In the genomic region with DNA sequence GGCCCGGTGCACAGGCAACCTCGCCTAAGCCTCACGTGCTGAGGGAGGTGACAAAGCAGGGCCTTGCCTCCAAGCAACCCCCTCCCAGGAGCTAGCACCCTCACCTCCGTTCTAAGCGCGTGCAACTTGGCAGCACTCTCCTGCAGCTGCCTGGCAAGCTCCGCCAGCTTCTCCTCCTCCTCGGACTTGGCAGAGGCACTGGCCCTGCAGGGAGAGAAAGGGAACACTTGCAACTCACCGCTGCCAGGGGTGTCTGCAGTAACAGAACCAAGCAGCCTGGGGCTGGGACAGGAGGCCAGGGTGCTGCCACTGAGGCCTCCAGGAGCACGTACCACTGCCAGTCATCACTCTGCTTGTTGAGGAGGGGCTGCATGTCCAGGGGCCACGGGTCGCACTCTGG, we compare ENCODE assay signal across 35 cellular contexts. TPM values are rescaled to one million over a fixed set of nuclear protein-coding genes. Genes with fewer than 3 reads are reported as not detected.
DNase-seq lines count a peak whose midpoint lies in the region; ATAC-seq, FAIRE-seq and TF ChIP-seq lines count a peak whose summit lies in the region.
"Had no signal": no experiment of that assay in that cellular context is flagged by ENCODE, and none has a peak within 500 bp of the region (broad histone marks: within the 10 kb centered on the region; RNA-seq: fewer than 3 reads in every experiment).

No MANE protein-coding gene starts in this region.

- H4K20me1 ChIP-seq in smooth muscle cell (ENCODE audit: low read depth), result no peaks in the 10 kb centered on the region

- peak; percentile 68 for DNase-seq in Right ventricle myocardium superior
- no peak for DNase-seq in cardiac septum (ENCODE audit: low spot score)
- peak; percentile 33 for DNase-seq in kidney
- DNase-seq in testis, result peak; percentile 48
- no peak for DNase-seq in activated gamma-delta T cell (lab: John Stamatoyannopoulos, UW)
- DNase-seq in smooth muscle cell (lab: John Stamatoyannopoulos, UW; ENCODE audit: unreplicated experiment), result no peak
- no peak for DNase-seq in vagina (ENCODE audit: extremely low spot score in 2 of 2)
- DNase-seq: activated CD4-positive, alpha-beta T cell treated with anti-CD3 and anti-CD28 coated beads for 48 hours; activated CD8-positive, alpha-beta memory T cell treated with anti-CD3 and anti-CD28 coated beads for 24 hours; central memory CD4-positive, alpha-beta T cell; endodermal cell; lower lobe of right lung; mucosa of descending colon; NCI-H1436; NCI-H510A; retina; RPMI8226; small intestine; stimulated activated naive CD8-positive, alpha-beta T cell treated with anti-CD3 and anti-CD28 coated beads, Interleukin-15, Interleukin-2, amounts not matched to agents 100 U/mL and 50 U/mL, for 24 hours; T1000; uterus; WERI-Rb-1 had no signal

- H3K36me3 ChIP-seq in kidney (ENCODE audit: control insufficient read depth in 1 of 2, insufficient read depth in 2 of 2, low read length in 2 of 2) (no peaks in the 10 kb centered on the region), testis (ENCODE audit: low read depth, missing control alignments) (no peaks in the 10 kb centered on the region), smooth muscle cell (ENCODE audit: low read depth) (no peaks in the 10 kb centered on the region), vagina (no peaks in the 10 kb centered on the region)
- H3K36me3 ChIP-seq: BE2C, uterus had no signal

- H3K4me1 ChIP-seq in kidney (ENCODE audit: control insufficient read depth in 1 of 2, insufficient read depth in 1 of 2, low read depth in 1 of 2, low read length in 2 of 2), result no peaks in the 10 kb centered on the region
- no peaks in the 10 kb centered on the region for H3K4me1 ChIP-seq in testis
- H3K4me1 ChIP-seq in smooth muscle cell (ENCODE audit: low read depth), result no peaks in the 10 kb centered on the region
- no peaks in the 10 kb centered on the region for H3K4me1 ChIP-seq in vagina
- H3K4me1 ChIP-seq: BE2C, lower lobe of right lung, uterus had no signal

- peaks cover 0 to 21% (median 0%) of the 10 kb centered on the region in 5 experiments for H3K9me3 Mint-ChIP-seq in brain
- H3K9me3 Mint-ChIP-seq: activated naive CD4-positive, alpha-beta T cell treated with anti-CD3 and anti-CD28 coated beads, Interleukin-2, amount 50 U/mL, for 72 hours had no signal

- peak; percentile 91 for ATAC-seq in Right ventricle myocardium superior (ENCODE audit: poor library complexity)
- ATAC-seq: activated naive CD4-positive, alpha-beta T cell treated with anti-CD3 and anti-CD28 coated beads, Interleukin-2, amount 50 U/mL, for 72 hours; lower lobe of right lung; mucosa of descending colon; stimulated activated naive CD8-positive, alpha-beta T cell treated with anti-CD3 and anti-CD28 coated beads, Interleukin-15, Interleukin-2, amounts not matched to agents 100 U/mL and 50 U/mL, for 24 hours had no signal

- no peak for FAIRE-seq in kidney (lab: Jason Lieb, UNC)
- FAIRE-seq: GM12891, H54, small intestine had no signal

- no peak overlapping the region for H3K4me2 ChIP-seq in smooth muscle cell

- H3K4me1 Mint-ChIP-seq in brain, result peaks cover 8% of the 10 kb centered on the region
- H3K4me1 Mint-ChIP-seq: endodermal cell had no signal

- H3K79me2 ChIP-seq in smooth muscle cell (ENCODE audit: low read depth), result no peaks in the 10 kb centered on the region

- peak overlapping the region in 4 of 5 experiments; percentile 57 to 85 (median 70) for H3K27ac Mint-ChIP-seq in brain
- H3K27ac Mint-ChIP-seq: endodermal cell, nephron had no signal

- no peak overlapping the region for H3K4me3 Mint-ChIP-seq in brain
- H3K4me3 Mint-ChIP-seq: endodermal cell, nephron had no signal

- intact Hi-C loops in Right ventricle myocardium superior (cut with DNase I) (no loop called here), cardiac septum (cut with DNase I) (no loop called here), kidney (cut with DNase I) (no loop called here), testis (cut with DNase I; ENCODE audit: low total_unique reads) (no loop called here), vagina (cut with DNase I) (no loop called here)

- TF ChIP-seq CTCF in brain (conservative IDR thresholded peaks at IDR 0.05) (no peak), kidney (IDR thresholded peaks at IDR 0.05; ENCODE audit: borderline replicate concordance, extremely low read depth, insufficient read depth) (no peak), testis (IDR thresholded peaks at IDR 0.05) (no peak), smooth muscle cell (IDR thresholded peaks at IDR 0.05; ENCODE audit: borderline replicate concordance, insufficient read depth, poor library complexity, severe bottlenecking) (no peak), vagina (IDR thresholded peaks at IDR 0.05) (no peak)

- no peaks in the 10 kb centered on the region for H3F3A ChIP-seq in smooth muscle cell (ENCODE audit: low read depth)

- H3K4me3 ChIP-seq in kidney (ENCODE audit: low read length in 2 of 2) (no peak overlapping the region), testis (no peak overlapping the region), smooth muscle cell (no peak overlapping the region), vagina (no peak overlapping the region)
- H3K4me3 ChIP-seq: lower lobe of right lung, mucosa of descending colon, thoracic aorta, uterus had no signal

- H3K9ac ChIP-seq in kidney (ENCODE audit: low read length in 2 of 2), result no peak overlapping the region
- no peak overlapping the region for H3K9ac ChIP-seq in smooth muscle cell (ENCODE audit: low read depth)

- WGBS in testis, 2 donors, result 77% methylated on average over 9 of the region's 12 CpGs; no CpG with 5 or more reads in 1 of the 2 donors
- 89% methylated on average over 12 of the region's 12 CpGs for WGBS in smooth muscle cell (ENCODE audit: low lambda C conversion rate)

- H3K27ac ChIP-seq in kidney (ENCODE audit: low read depth in 2 of 2, low read length in 2 of 2) (no peak overlapping the region), testis (no peak overlapping the region), smooth muscle cell (ENCODE audit: low read depth) (no peak overlapping the region), vagina (no peak overlapping the region)
- H3K27ac ChIP-seq: lower lobe of right lung, thoracic aorta, uterus, WERI-Rb-1 had no signal

- no peak overlapping the region for H2AFZ ChIP-seq in smooth muscle cell (ENCODE audit: low read depth)

- no peaks in the 10 kb centered on the region for H3K9me3 ChIP-seq in kidney (ENCODE audit: control insufficient read depth in 1 of 2, low read length in 2 of 2)
- no peaks in the 10 kb centered on the region for H3K9me3 ChIP-seq in testis
- no peaks in the 10 kb centered on the region for H3K9me3 ChIP-seq in smooth muscle cell (replicated peaks; ENCODE audit: low read depth)
- no peaks in the 10 kb centered on the region for H3K9me3 ChIP-seq in vagina
- H3K9me3 ChIP-seq: BE2C, lower lobe of right lung, mucosa of descending colon, thoracic aorta, uterus had no signal

- H3K27me3 Mint-ChIP-seq in brain, result no peaks in the 10 kb centered on the region

- H3K27me3 ChIP-seq in testis (no peaks in the 10 kb centered on the region), smooth muscle cell (ENCODE audit: low read depth) (no peaks in the 10 kb centered on the region), vagina (no peaks in the 10 kb centered on the region)
- H3K27me3 ChIP-seq: BE2C, uterus had no signal

- TF ChIP-seq POLR2A in testis (IDR thresholded peaks at IDR 0.05), result no peak
- TF ChIP-seq POLR2A in vagina (IDR thresholded peaks at IDR 0.05), result no peak

- no peaks in the 10 kb centered on the region for H3K36me3 Mint-ChIP-seq in brain
- H3K36me3 Mint-ChIP-seq: activated naive CD4-positive, alpha-beta T cell treated with anti-CD3 and anti-CD28 coated beads, Interleukin-2, amount 50 U/mL, for 72 hours had no signal

RNA-seq across cellular contexts. Expression of gene TREX2, which starts 10.3 kb away (rescaled TPM):
- total RNA-seq in Right ventricle myocardium superior (0.19 TPM), cardiac septum (0.19 TPM), kidney (1.4 TPM), testis (1 to 10 TPM; 4.0 to 7.5 TPM), smooth muscle cell (1.3 and 4.0 TPM in 2 replicates), vagina (9.6 TPM)
- polyA plus RNA-seq in brain (ENCODE audit: insufficient read depth, low read depth, low replicate concordance) (not detected), kidney (ENCODE audit: insufficient read depth, low read depth, low replicate concordance) (0.67 TPM), testis (ENCODE audit: insufficient read depth, low read depth, low replicate concordance) (0.51 TPM), smooth muscle cell (0.41 and 2.5 TPM in 2 replicates)

RNA-seq across cellular contexts. Expression of gene HAUS7, which starts 14.2 kb away (rescaled TPM):
- total RNA-seq in Right ventricle myocardium superior (18.6 TPM), cardiac septum (13.4 TPM), kidney (28.1 TPM), testis (10 to 100 TPM; 34.0 to 35.2 TPM), smooth muscle cell (8.9 and 18.5 TPM in 2 replicates), vagina (17.7 TPM)
- polyA plus RNA-seq in brain (ENCODE audit: insufficient read depth, low read depth, low replicate concordance) (41.8 TPM), kidney (ENCODE audit: insufficient read depth, low read depth, low replicate concordance) (47.6 TPM), testis (ENCODE audit: insufficient read depth, low read depth, low replicate concordance) (18.0 TPM), smooth muscle cell (26.1 and 27.4 TPM in 2 replicates)

RNA-seq across cellular contexts. Expression of gene BGN, which starts 38.6 kb away (rescaled TPM):
- total RNA-seq in Right ventricle myocardium superior (35.3 TPM), cardiac septum (175 TPM), kidney (164 TPM), testis (10 to 100 TPM; 42.3 to 76.5 TPM), smooth muscle cell (262 and 298 TPM in 2 replicates), vagina (106 TPM)
- polyA plus RNA-seq in brain (ENCODE audit: insufficient read depth, low read depth, low replicate concordance) (149 TPM), kidney (ENCODE audit: insufficient read depth, low read depth, low replicate concordance) (288 TPM), testis (ENCODE audit: insufficient read depth, low read depth, low replicate concordance) (174 TPM), smooth muscle cell (387 and 621 TPM in 2 replicates)
- total RNA-seq: activated naive CD4-positive, alpha-beta T cell treated with anti-CD3 and anti-CD28 coated beads, Interleukin-2, amount 50 U/mL, for 72 hours; SK-MEL-5 had no signal

RNA-seq across cellular contexts. Expression of gene ZFP92, which starts 44.9 kb away (rescaled TPM):
- total RNA-seq in Right ventricle myocardium superior (0.65 TPM), cardiac septum (0.40 TPM), kidney (0.91 TPM), testis (1 to 10 TPM; 2.2 to 3.4 TPM), smooth muscle cell (1.3 and 1.5 TPM in 2 replicates), vagina (0.25 TPM)
- polyA plus RNA-seq in brain (ENCODE audit: insufficient read depth, low read depth, low replicate concordance) (0.73 TPM), kidney (ENCODE audit: insufficient read depth, low read depth, low replicate concordance) (0.47 TPM), testis (ENCODE audit: insufficient read depth, low read depth, low replicate concordance) (2.1 TPM), smooth muscle cell (0.46 and 0.73 TPM in 2 replicates)
- total RNA-seq: osteoblast had no signal

RNA-seq across cellular contexts. Expression of gene PNMA6E, which starts 55.0 kb away (rescaled TPM):
- not detected for total RNA-seq in Right ventricle myocardium superior
- not detected for total RNA-seq in cardiac septum
- not detected for polyA plus RNA-seq in brain (ENCODE audit: insufficient read depth, low read depth, low replicate concordance)
- not detected for total RNA-seq in kidney
- not detected for polyA plus RNA-seq in kidney (ENCODE audit: insufficient read depth, low read depth, low replicate concordance)
- total RNA-seq in testis, result 10 to 100 TPM in 1 of 2 donors, 1 to 10 TPM in 1; 9.7 to 24.2 TPM
- polyA plus RNA-seq in testis (ENCODE audit: insufficient read depth, low read depth, low replicate concordance), result 13.3 TPM
- not detected in 2 replicates for total RNA-seq in smooth muscle cell
- polyA plus RNA-seq in smooth muscle cell, result not detected in 2 replicates
- not detected for total RNA-seq in vagina
- total RNA-seq: activated naive CD4-positive, alpha-beta T cell treated with anti-CD3 and anti-CD28 coated beads, Interleukin-2, amount 50 U/mL, for 72 hours; aorta; endodermal cell; fibroblast of villous mesenchyme; kidney epithelial cell; lower lobe of right lung; mucosa of descending colon; osteoblast; SK-MEL-5; thoracic aorta; uterus had no signal
- polyA plus RNA-seq: aorta, esophagus, small intestine had no signal

Comparison
In these comparisons a context has a peak if more than half of its experiments do, and no peak if none do; other contexts are left out.
1. DNase-seq: peak in Right ventricle myocardium superior (single experiment), kidney (single experiment) and testis (single experiment); none in cardiac septum (single experiment), activated gamma-delta T cell (single experiment), smooth muscle cell (single experiment) and vagina (0 of 2).